Comparison of ENCODE assay signal across 14 cellular contexts in the genomic region with DNA sequence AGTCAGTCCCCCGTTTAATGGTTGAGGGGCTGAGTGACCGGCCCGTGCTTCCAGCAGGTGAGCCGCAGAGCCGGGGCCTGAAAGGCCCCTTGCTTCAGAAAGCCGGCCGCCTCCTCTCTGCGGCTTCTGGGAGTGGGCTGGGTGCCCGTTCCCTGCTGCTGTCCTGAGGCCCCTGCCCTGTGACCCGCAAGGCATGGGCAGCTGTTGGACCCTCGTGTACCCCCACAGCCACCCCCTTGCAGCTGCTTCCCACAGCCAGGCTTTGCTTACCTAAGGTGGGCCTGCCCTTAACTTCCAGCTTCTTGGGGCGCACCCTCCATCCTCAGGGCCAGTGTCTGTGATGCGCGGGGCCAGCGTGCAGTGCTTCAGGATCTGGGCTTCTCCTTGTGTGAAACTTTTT. TPM values are rescaled to one million over a fixed set of nuclear protein-coding genes. Genes with fewer than 3 reads are reported as not detected.
DNase-seq lines count a peak whose midpoint lies in the region; ATAC-seq, FAIRE-seq and TF ChIP-seq lines count a peak whose summit lies in the region.
"Had no signal": no experiment of that assay in that cellular context is flagged by ENCODE, and none has a peak within 500 bp of the region (broad histone marks: within the 10 kb centered on the region; RNA-seq: fewer than 3 reads in every experiment).

No MANE protein-coding gene starts in this region.

- FAIRE-seq in HepG2 (lab: Jason Lieb, UNC): no peak
- FAIRE-seq: GM12891, H1, K562 had no signal

- in situ Hi-C loops in HepG2 (cut with HindIII; ENCODE audit: extremely low pct_ligation_motif_present, low pct_unique_long_range_greater_than_20kb): no loop called here

- no TSS peak for BruUV-seq in HepG2 (replicated peaks; lab: Mats Ljungman, UMichigan)

- H3K27me3 ChIP-seq in HepG2 (ENCODE audit: control insufficient read depth in 1 of 2, insufficient read depth in 2 of 2, low read length in 2 of 2) (no peaks in the 10 kb centered on the region), body of pancreas (no peaks in the 10 kb centered on the region)

- no peak overlapping the region for H3K4me2 ChIP-seq in HepG2 (ENCODE audit: low read depth, low read length)

- H3K9me3 Mint-ChIP-seq in CD14-positive monocyte: no peaks in the 10 kb centered on the region
- no peaks in the 10 kb centered on the region for H3K9me3 Mint-ChIP-seq in activated CD8-positive, alpha-beta memory T cell treated with anti-CD3 and anti-CD28 coated beads, Interleukin-2, amount 10 ng/mL, durations not matched to agents 7 days and 5 days (ENCODE audit: low read depth)
- H3K9me3 Mint-ChIP-seq: CD4-positive, CD25-positive, alpha-beta regulatory T cell; HFFc6 had no signal

- no peaks in the 10 kb centered on the region for H4K20me1 ChIP-seq in HepG2 (ENCODE audit: insufficient read depth, low read length)

- no peak overlapping the region for H3K27ac Mint-ChIP-seq in CD14-positive monocyte
- H3K27ac Mint-ChIP-seq in activated CD8-positive, alpha-beta memory T cell treated with anti-CD3 and anti-CD28 coated beads, Interleukin-2, amount 10 ng/mL, durations not matched to agents 7 days and 5 days: no peak overlapping the region
- H3K27ac Mint-ChIP-seq: HFFc6 had no signal

- H3K4me1 ChIP-seq in HepG2 (ENCODE audit: insufficient read depth, low read length): no peaks in the 10 kb centered on the region
- H3K4me1 ChIP-seq in body of pancreas: no peaks in the 10 kb centered on the region

- CTCF ChIA-PET in RWPE1 (lab: Yijun Ruan, JAX) (no interaction called here), HepG2 (lab: Yijun Ruan, JAX; ENCODE audit: low intra/inter-chr PET ratio, low total read pairs) (no interaction called here)
- CTCF ChIA-PET in activated CD8-positive, alpha-beta memory T cell treated with anti-CD3 and anti-CD28 coated beads, Interleukin-2, amount 10 ng/mL, durations not matched to agents 7 days and 5 days (lab: Charles Lee): interaction anchor here (1.1 kb wide), 1 partner anchor 173 kb away, joined by 4 read pairs; no protein-coding TSS in a partner anchor

- no peaks in the 10 kb centered on the region for H3K4me1 Mint-ChIP-seq in CD14-positive monocyte
- H3K4me1 Mint-ChIP-seq in activated CD8-positive, alpha-beta memory T cell treated with anti-CD3 and anti-CD28 coated beads, Interleukin-2, amount 10 ng/mL, durations not matched to agents 7 days and 5 days: peaks cover 3% of the 10 kb centered on the region

- no peaks in the 10 kb centered on the region for H3K9me3 ChIP-seq in HepG2 (ENCODE audit: low read length)
- no peaks in the 10 kb centered on the region for H3K9me3 ChIP-seq in body of pancreas

- intact Hi-C loops in CD14-positive monocyte (cut with micrococcal nuclease): no loop called here
- intact Hi-C loops in HepG2 (cut with micrococcal nuclease; ENCODE audit: unreplicated experiment): no loop called here
- intact Hi-C loops in body of pancreas (cut with DNase I): no loop called here

- no peaks in the 10 kb centered on the region for H3K79me2 ChIP-seq in HepG2 (ENCODE audit: insufficient read depth, low read length)

- H3K4me3 ChIP-seq in HepG2 (replicated peaks in 1 of 3; ENCODE audit: insufficient read depth in 1 of 3, low read depth in 2 of 3, low read length in 3 of 3): no peak overlapping the region
- no peak overlapping the region for H3K4me3 ChIP-seq in body of pancreas
- H3K4me3 ChIP-seq: K562 had no signal

- H3K36me3 Mint-ChIP-seq in CD14-positive monocyte: peaks cover 92 to 100% of the 10 kb centered on the region in 2 donors
- H3K36me3 Mint-ChIP-seq in activated CD8-positive, alpha-beta memory T cell treated with anti-CD3 and anti-CD28 coated beads, Interleukin-2, amount 10 ng/mL, durations not matched to agents 7 days and 5 days: peaks cover 46% of the 10 kb centered on the region

- DNase-seq in CD14-positive monocyte (ENCODE audit: low spot score) (peak; percentile 32), RWPE1 (ENCODE audit: low spot score) (no peak), HepG2 (ENCODE audit: low spot score) (no peak), GM10266 (ENCODE audit: extremely low spot score) (no peak), body of pancreas (no peak)
- no peak for DNase-seq in activated CD8-positive, alpha-beta memory T cell treated with anti-CD3 and anti-CD28 coated beads, Interleukin-2, amount 10 ng/mL, durations not matched to agents 7 days and 5 days
- DNase-seq: CD4-positive, CD25-positive, alpha-beta regulatory T cell; DMS79; HCEC 1CT; HFFc6 had no signal

- no peak overlapping the region for H3K4me3 Mint-ChIP-seq in CD14-positive monocyte
- no peak overlapping the region for H3K4me3 Mint-ChIP-seq in activated CD8-positive, alpha-beta memory T cell treated with anti-CD3 and anti-CD28 coated beads, Interleukin-2, amount 10 ng/mL, durations not matched to agents 7 days and 5 days
- H3K4me3 Mint-ChIP-seq: CD4-positive, CD25-positive, alpha-beta regulatory T cell; HFFc6 had no signal

- H3K36me3 ChIP-seq in HepG2 (replicated peaks in 1 of 2; ENCODE audit: control insufficient read depth in 1 of 2, insufficient read depth in 2 of 2, low read length in 2 of 2) (peaks cover 25 to 67% of the 10 kb centered on the region in 2 experiments), body of pancreas (replicated peaks in 1 of 2; ENCODE audit: insufficient read depth in 1 of 2, low read depth in 2 of 2) (peaks cover 0 to 48% of the 10 kb centered on the region in 2 donors)

- no peak for TF ChIP-seq EP300 in HepG2 (IDR thresholded peaks at IDR 0.05; ENCODE audit: low read depth in 2 of 2, low read length in 2 of 2)
- no peak for TF ChIP-seq EP300 in HepG2 (CRISPR knock-in tag; IDR thresholded peaks at IDR 0.05; ENCODE audit: borderline replicate concordance)

- H3K9ac ChIP-seq in HepG2 (ENCODE audit: insufficient read depth, low read depth, low read length): no peak overlapping the region

- H2AFZ ChIP-seq in HepG2 (ENCODE audit: low read length): no peak overlapping the region

- POLR2A ChIA-PET in RWPE1 (lab: Yijun Ruan, JAX; ENCODE audit: low non-redundant PET): no interaction called here
- POLR2A ChIA-PET in HepG2 (lab: Yijun Ruan, JAX): no interaction called here

- peak overlapping the region; percentile 32; the same call in 1 of the 2 replicates for H3K27ac ChIP-seq in RWPE1
- no peak overlapping the region for H3K27ac ChIP-seq in HepG2 (ENCODE audit: extremely low read length, insufficient read depth, low read length)
- no peak overlapping the region for H3K27ac ChIP-seq in body of pancreas
- H3K27ac ChIP-seq: HL-60 had no signal

- TF ChIP-seq POLR2A in HepG2 (IDR thresholded peaks at IDR 0.05; ENCODE audit: insufficient read depth in 1 of 2, low read depth in 2 of 2, low read length in 2 of 2) (no peak), body of pancreas (IDR thresholded peaks at IDR 0.05) (no peak)

- no peak for TF ChIP-seq RAD21 in HepG2 (CRISPR knock-in tag; IDR thresholded peaks at IDR 0.05)

- ATAC-seq in HepG2 (no peak), body of pancreas (no peak)
- ATAC-seq in activated CD8-positive, alpha-beta memory T cell treated with anti-CD3 and anti-CD28 coated beads, Interleukin-2, amount 10 ng/mL, durations not matched to agents 7 days and 5 days: no peak

- H3K27me3 Mint-ChIP-seq in CD14-positive monocyte (ENCODE audit: low read depth in 3 of 3): peaks cover 0 to 6% (median 0%) of the 10 kb centered on the region in 3 donors
- H3K27me3 Mint-ChIP-seq in activated CD8-positive, alpha-beta memory T cell treated with anti-CD3 and anti-CD28 coated beads, Interleukin-2, amount 10 ng/mL, durations not matched to agents 7 days and 5 days: no peaks in the 10 kb centered on the region
- H3K27me3 Mint-ChIP-seq: CD4-positive, CD25-positive, alpha-beta regulatory T cell had no signal

- TF ChIP-seq CTCF in CD14-positive monocyte (IDR thresholded peaks at IDR 0.05) (no peak), RWPE1 (conservative IDR thresholded peaks at IDR 0.05; ENCODE audit: low read depth) (no peak), HepG2 (CRISPR knock-in tag; IDR thresholded peaks at IDR 0.05) (no peak), GM10266 (IDR thresholded peaks at IDR 0.05; ENCODE audit: control insufficient read depth, insufficient read depth, low read depth, missing control alignments) (no peak), body of pancreas (IDR thresholded peaks at IDR 0.05) (no peak)

- WGBS in HepG2 (ENCODE audit: low lambda C conversion rate): 100% methylated on average over 3 of the region's 15 CpGs
- WGBS in body of pancreas, 2 donors: 89 to 94% methylated on average over 9 to 13 of the region's 15 CpGs

TF ChIP-seq in HepG2, 621 proteins besides CTCF, POLR2A, EP300 and RAD21:
- TF ChIP-seq ZNF343 (CRISPR knock-in tag; IDR thresholded peaks at IDR 0.05): no peak
- no peak for TF ChIP-seq STAT5B (CRISPR knock-in tag; IDR thresholded peaks at IDR 0.05)
- TF ChIP-seq AGO1 (IDR thresholded peaks at IDR 0.05; ENCODE audit: low read depth, low read length, poor library complexity, severe bottlenecking): peak; percentile 66

RNA-seq across cellular contexts. Expression of gene PFKFB3, which starts 26.6 kb away (rescaled TPM):
- polyA plus RNA-seq in CD14-positive monocyte (10 to 100 TPM; 12.2 to 15.8 TPM), HepG2 (2011; rRNA removed) (10.9 and 13.3 TPM in 2 replicates)
- total RNA-seq in HepG2 (2016; rRNA removed; fragmentation: Illumina TruSeq; extraction: Trizol) (0.87 and 1.2 TPM in 2 replicates), body of pancreas (100 to 1,000 TPM in 1 of 2 donors, 10 to 100 TPM in 1; 26.5 to 137 TPM)
- total RNA-seq in HepG2 (2016; cell fraction: cytosol; rRNA removed; fragmentation: Illumina TruSeq; extraction: Trizol; ENCODE audit: low read depth): 0.18 and 0.20 TPM in 2 replicates
- total RNA-seq in HepG2 (2016; cell fraction: insoluble cytoplasmic fraction; rRNA removed; fragmentation: Illumina TruSeq; extraction: Trizol): 0.36 and 0.80 TPM in 2 replicates
- 0.34 and 0.37 TPM in 2 replicates for total RNA-seq in HepG2 (2016; cell fraction: membrane; rRNA removed; fragmentation: Illumina TruSeq; extraction: Trizol)
- 0.88 and 1.3 TPM in 2 replicates for total RNA-seq in HepG2 (2016; cell fraction: nucleus; rRNA removed; fragmentation: Illumina TruSeq; extraction: Trizol)
- 3.7 and 4.8 TPM in 2 replicates for polyA plus RNA-seq in HepG2 (2011; cell fraction: cytosol; rRNA removed)
- 27.2 and 51.8 TPM in 2 replicates for polyA plus RNA-seq in HepG2 (2011; cell fraction: nucleus; rRNA removed)
- polyA plus RNA-seq in HepG2 (2012): 9.2 and 16.4 TPM in 2 replicates
- polyA plus RNA-seq in HepG2 (2016; cell fraction: cytosol; fragmentation: Illumina TruSeq; extraction: Trizol; ENCODE audit: low read depth): 0.06 and 0.09 TPM in 2 replicates
- polyA plus RNA-seq in HepG2 (2016; cell fraction: insoluble cytoplasmic fraction; fragmentation: Illumina TruSeq; extraction: Trizol; ENCODE audit: low read depth): 0.51 and 0.97 TPM in 2 replicates
- 0.21 and 0.44 TPM in 2 replicates for polyA plus RNA-seq in HepG2 (2016; cell fraction: membrane; fragmentation: Illumina TruSeq; extraction: Trizol; ENCODE audit: low read depth)
- 1.6 and 4.3 TPM in 2 replicates for polyA plus RNA-seq in HepG2 (2016; cell fraction: nucleus; fragmentation: Illumina TruSeq; extraction: Trizol; ENCODE audit: insufficient read depth, low read depth)
- 10.8 and 22.0 TPM in 2 replicates for polyA minus RNA-seq in HepG2 (2011; rRNA and poly(A)+ RNA removed; ENCODE audit: low replicate concordance)
- polyA minus RNA-seq in HepG2 (2011; cell fraction: cytosol; rRNA and poly(A)+ RNA removed): 4.5 and 7.2 TPM in 2 replicates
- 12.1 and 13.3 TPM in 2 replicates for polyA minus RNA-seq in HepG2 (2011; cell fraction: nucleus; rRNA and poly(A)+ RNA removed)
- 10 to 100 TPM; 57.1 to 59.3 TPM for total RNA-seq in activated CD8-positive, alpha-beta memory T cell treated with anti-CD3 and anti-CD28 coated beads, Interleukin-2, amount 10 ng/mL, durations not matched to agents 7 days and 5 days

Comparison
In these comparisons a context has a peak if more than half of its experiments do, and no peak if none do; other contexts are left out.
1. RNA of gene PFKFB3, which starts 26.6 kb away (total RNA-seq): 26.5 to 137 TPM in body of pancreas and 57.1 to 59.3 TPM in activated CD8-positive, alpha-beta memory T cell treated with anti-CD3 and anti-CD28 coated beads, Interleukin-2, amount 10 ng/mL, durations not matched to agents 7 days and 5 days; 0.18 to 1.3 TPM in HepG2; every median in the first group is over 10 times any median in the second.